In the genomic region with DNA sequence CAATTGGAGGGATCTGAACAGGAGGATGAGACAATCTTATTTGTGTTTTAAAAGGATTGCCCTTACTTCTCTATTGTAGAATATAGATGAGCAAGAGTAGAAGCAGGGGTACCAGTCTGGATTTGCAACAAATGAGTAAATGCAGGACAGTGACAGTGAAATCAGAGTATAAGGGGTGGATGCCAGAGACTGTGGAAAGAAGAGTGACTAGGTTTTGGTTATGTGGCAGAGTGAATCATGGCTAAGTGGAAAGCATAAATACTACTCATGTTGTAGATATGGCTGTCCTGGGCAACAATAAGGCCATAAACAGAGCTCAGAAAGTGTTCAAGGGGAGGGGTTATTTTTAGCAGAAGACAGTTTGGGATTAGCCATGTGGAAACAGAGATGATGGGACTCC, we compare ENCODE assay signal across 1 cellular context.
TF ChIP-seq lines count a peak whose summit lies in the region.

No MANE protein-coding gene starts in this region.

TF ChIP-seq in GM12878, 131 proteins besides CTCF, POLR2A, EP300 and RAD21:
- TF ChIP-seq CREM (IDR thresholded peaks at IDR 0.05; ENCODE audit: low read depth) (no peak), SRF (IDR thresholded peaks at IDR 0.05; ENCODE audit: low read depth in 2 of 2, low read length in 2 of 2) (no peak), DPF2 (IDR thresholded peaks at IDR 0.05) (no peak)
- TF ChIP-seq, protein P1, sequence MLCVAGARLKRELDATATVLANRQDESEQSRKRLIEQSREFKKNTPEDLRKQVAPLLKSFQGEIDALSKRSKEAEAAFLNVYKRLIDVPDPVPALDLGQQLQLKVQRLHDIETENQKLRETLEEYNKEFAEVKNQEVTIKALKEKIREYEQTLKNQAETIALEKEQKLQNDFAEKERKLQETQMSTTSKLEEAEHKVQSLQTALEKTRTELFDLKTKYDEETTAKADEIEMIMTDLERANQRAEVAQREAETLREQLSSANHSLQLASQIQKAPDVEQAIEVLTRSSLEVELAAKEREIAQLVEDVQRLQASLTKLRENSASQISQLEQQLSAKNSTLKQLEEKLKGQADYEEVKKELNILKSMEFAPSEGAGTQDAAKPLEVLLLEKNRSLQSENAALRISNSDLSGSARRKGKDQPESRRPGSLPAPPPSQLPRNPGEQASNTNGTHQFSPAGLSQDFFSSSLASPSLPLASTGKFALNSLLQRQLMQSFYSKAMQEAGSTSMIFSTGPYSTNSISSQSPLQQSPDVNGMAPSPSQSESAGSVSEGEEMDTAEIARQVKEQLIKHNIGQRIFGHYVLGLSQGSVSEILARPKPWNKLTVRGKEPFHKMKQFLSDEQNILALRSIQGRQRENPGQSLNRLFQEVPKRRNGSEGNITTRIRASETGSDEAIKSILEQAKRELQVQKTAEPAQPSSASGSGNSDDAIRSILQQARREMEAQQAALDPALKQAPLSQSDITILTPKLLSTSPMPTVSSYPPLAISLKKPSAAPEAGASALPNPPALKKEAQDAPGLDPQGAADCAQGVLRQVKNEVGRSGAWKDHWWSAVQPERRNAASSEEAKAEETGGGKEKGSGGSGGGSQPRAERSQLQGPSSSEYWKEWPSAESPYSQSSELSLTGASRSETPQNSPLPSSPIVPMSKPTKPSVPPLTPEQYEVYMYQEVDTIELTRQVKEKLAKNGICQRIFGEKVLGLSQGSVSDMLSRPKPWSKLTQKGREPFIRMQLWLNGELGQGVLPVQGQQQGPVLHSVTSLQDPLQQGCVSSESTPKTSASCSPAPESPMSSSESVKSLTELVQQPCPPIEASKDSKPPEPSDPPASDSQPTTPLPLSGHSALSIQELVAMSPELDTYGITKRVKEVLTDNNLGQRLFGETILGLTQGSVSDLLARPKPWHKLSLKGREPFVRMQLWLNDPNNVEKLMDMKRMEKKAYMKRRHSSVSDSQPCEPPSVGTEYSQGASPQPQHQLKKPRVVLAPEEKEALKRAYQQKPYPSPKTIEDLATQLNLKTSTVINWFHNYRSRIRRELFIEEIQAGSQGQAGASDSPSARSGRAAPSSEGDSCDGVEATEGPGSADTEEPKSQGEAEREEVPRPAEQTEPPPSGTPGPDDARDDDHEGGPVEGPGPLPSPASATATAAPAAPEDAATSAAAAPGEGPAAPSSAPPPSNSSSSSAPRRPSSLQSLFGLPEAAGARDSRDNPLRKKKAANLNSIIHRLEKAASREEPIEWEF (IDR thresholded peaks at IDR 0.05; ENCODE audit: insufficient replicate concordance, low read depth, low read length), result no peak
- TF ChIP-seq, protein P2, sequence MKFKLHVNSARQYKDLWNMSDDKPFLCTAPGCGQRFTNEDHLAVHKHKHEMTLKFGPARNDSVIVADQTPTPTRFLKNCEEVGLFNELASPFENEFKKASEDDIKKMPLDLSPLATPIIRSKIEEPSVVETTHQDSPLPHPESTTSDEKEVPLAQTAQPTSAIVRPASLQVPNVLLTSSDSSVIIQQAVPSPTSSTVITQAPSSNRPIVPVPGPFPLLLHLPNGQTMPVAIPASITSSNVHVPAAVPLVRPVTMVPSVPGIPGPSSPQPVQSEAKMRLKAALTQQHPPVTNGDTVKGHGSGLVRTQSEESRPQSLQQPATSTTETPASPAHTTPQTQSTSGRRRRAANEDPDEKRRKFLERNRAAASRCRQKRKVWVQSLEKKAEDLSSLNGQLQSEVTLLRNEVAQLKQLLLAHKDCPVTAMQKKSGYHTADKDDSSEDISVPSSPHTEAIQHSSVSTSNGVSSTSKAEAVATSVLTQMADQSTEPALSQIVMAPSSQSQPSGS (IDR thresholded peaks at IDR 0.05; ENCODE audit: low read length), result no peak
TF ChIP-seq in GM12878: peak in this region for 0.
